ENCODE assay signal across 10 cellular contexts in the genomic region with DNA sequence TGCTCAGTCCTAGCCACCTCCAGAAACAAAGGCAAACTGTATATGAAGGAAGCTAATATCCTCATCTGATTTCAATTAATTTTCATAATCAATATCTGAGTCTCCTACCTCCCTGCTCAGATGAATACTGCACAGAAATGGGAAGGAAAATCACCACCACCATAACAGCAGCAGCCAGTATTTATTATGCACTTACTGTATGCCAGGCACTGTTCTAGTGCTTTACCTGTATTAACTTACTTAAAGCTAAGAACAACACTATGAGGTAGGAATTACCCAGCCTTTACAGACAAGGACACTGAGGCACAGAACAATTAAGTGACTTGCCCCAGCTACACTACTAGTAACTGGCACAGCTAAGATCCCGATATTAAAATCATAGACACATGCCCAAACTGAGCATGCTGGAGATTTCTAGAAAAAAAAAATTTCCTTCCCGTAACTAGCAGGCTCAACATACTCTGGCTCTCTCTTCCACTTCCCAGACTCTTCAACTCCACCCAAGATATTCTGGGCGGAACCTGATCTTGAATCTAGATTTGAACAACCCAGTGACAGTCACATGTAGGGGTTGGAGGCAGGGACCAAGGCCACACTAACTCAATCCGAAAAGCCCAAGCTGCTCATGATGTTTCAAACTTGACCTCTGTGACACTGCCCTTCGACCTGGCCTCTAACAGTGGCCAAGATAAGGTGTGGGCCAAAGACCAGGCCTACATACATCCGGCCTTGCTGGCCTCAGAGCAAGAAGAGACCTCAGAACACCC. TPM values are rescaled to one million over a fixed set of nuclear protein-coding genes. Genes with fewer than 3 reads are reported as not detected.
DNase-seq lines count a peak whose midpoint lies in the region; ATAC-seq, FAIRE-seq and TF ChIP-seq lines count a peak whose summit lies in the region.
"Had no signal": no experiment of that assay in that cellular context is flagged by ENCODE, and none has a peak within 500 bp of the region (broad histone marks: within the 10 kb centered on the region; RNA-seq: fewer than 3 reads in every experiment).

No MANE protein-coding gene starts in this region.

- H3K4me3 Mint-ChIP-seq in central memory CD8-positive, alpha-beta T cell = peak overlapping the region; percentile 82
- H3K4me3 Mint-ChIP-seq in naive B cell = peak overlapping the region in 7 of 8 donors; percentile 64 to 95 (median 74)

- H3K4me2 ChIP-seq in BLaER1 treated with 17β-estradiol and CSF1 and Interleukin-3, amounts not matched to agents 10 nM and 100 nM = peak overlapping the region; percentile 93 to 98 (median 97)
- peak overlapping the region; percentile 95 for H3K4me2 ChIP-seq in Loucy (ENCODE audit: low read depth, low read length, poor library complexity, severe bottlenecking)

- H3K27me3 ChIP-seq in BLaER1 treated with 17β-estradiol and CSF1 and Interleukin-3, amounts not matched to agents 10 nM and 100 nM = no peaks in the 10 kb centered on the region
- no peaks in the 10 kb centered on the region for H3K27me3 ChIP-seq in Loucy (ENCODE audit: insufficient read depth, low read length, poor library complexity, severe bottlenecking)

- no peak for TF ChIP-seq CTCF in Loucy (conservative IDR thresholded peaks at IDR 0.05; ENCODE audit: low read length)

- H3K9me2 ChIP-seq in Loucy (replicated peaks; ENCODE audit: low read depth, low read length) = no peaks in the 10 kb centered on the region

- H3K36me3 Mint-ChIP-seq in central memory CD8-positive, alpha-beta T cell (ENCODE audit: insufficient read depth) = peaks cover 38% of the 10 kb centered on the region
- peaks cover 17 to 24% of the 10 kb centered on the region in 2 donors for H3K36me3 Mint-ChIP-seq in naive B cell

- FAIRE-seq in GM19239 (lab: Jason Lieb, UNC) = no peak

- peaks cover 28 to 70% (median 44%) of the 10 kb centered on the region in 11 experiments for H3K36me3 ChIP-seq in BLaER1 treated with 17β-estradiol and CSF1 and Interleukin-3, amounts not matched to agents 10 nM and 100 nM
- peaks cover 22% of the 10 kb centered on the region; the same call in 1 of the 2 replicates for H3K36me3 ChIP-seq in Loucy (ENCODE audit: insufficient read depth, low read length)

- no peak for ATAC-seq in central memory CD8-positive, alpha-beta T cell (replicated peaks; ENCODE audit: extremely low read depth, poor library complexity, severe bottlenecking)
- no peak for ATAC-seq in naive B cell (ENCODE audit: low read depth in 2 of 2)
- ATAC-seq in HG03196 (IDR thresholded peaks at IDR 0.05; ENCODE audit: unreplicated experiment) = no peak

- peaks cover 25 to 77% (median 58%) of the 10 kb centered on the region in 11 experiments; a peak in 20 of 22 replicates for H4K20me1 ChIP-seq in BLaER1 treated with 17β-estradiol and CSF1 and Interleukin-3, amounts not matched to agents 10 nM and 100 nM
- peaks cover 51% of the 10 kb centered on the region for H4K20me1 ChIP-seq in Loucy (ENCODE audit: insufficient read depth, low read length, poor library complexity, severe bottlenecking)

- H3F3A ChIP-seq in Loucy (ENCODE audit: low read depth) = no peaks in the 10 kb centered on the region

- peaks cover 87% of the 10 kb centered on the region for H3K79me2 ChIP-seq in Loucy (ENCODE audit: insufficient read depth, low read length)

- H2AFZ ChIP-seq in Loucy (ENCODE audit: low read length) = no peak overlapping the region

- peak overlapping the region in 10 of 11 experiments; percentile 2 to 97 (median 38); a peak in 9 of 22 replicates for H3K9ac ChIP-seq in BLaER1 treated with 17β-estradiol and CSF1 and Interleukin-3, amounts not matched to agents 10 nM and 100 nM
- H3K9ac ChIP-seq in Loucy (ENCODE audit: low read depth, low read length, poor library complexity, severe bottlenecking) = peak overlapping the region; percentile 51

- no peak for DNase-seq in central memory CD8-positive, alpha-beta T cell (ENCODE audit: low spot score in 2 of 2)
- DNase-seq in naive B cell = no peak
- no peak for DNase-seq in GM19239 (ENCODE audit: insufficient read length, low spot score)
- DNase-seq in OCI-M2 (lab: John Stamatoyannopoulos, UW; ENCODE audit: unreplicated experiment) = no peak
- no peak for DNase-seq in cerebellum (ENCODE audit: low spot score)
- DNase-seq: NCI-H2081 treated with DMSO at 0.1 percent for 48 hours, T1000 had no signal

- H3K9me3 ChIP-seq in BLaER1 treated with 17β-estradiol and CSF1 and Interleukin-3, amounts not matched to agents 10 nM and 100 nM (replicated peaks in 1 of 11) = no peaks in the 10 kb centered on the region
- H3K9me3 ChIP-seq in Loucy (ENCODE audit: insufficient read depth, low read depth, low read length) = no peaks in the 10 kb centered on the region

- H3K4me1 Mint-ChIP-seq in central memory CD8-positive, alpha-beta T cell = peaks cover 56% of the 10 kb centered on the region
- H3K4me1 Mint-ChIP-seq in naive B cell = peaks cover 45 to 70% (median 67%) of the 10 kb centered on the region in 3 donors

- H3K27ac ChIP-seq in BLaER1 treated with 17β-estradiol and CSF1 and Interleukin-3, amounts not matched to agents 10 nM and 100 nM = peak overlapping the region in 5 of 11 experiments; percentile 3 to 43 (median 36); a peak in 5 of 22 replicates

- peak overlapping the region in 6 of 10 experiments; percentile 14 to 99 (median 92); a peak in 10 of 20 replicates for H3K4me3 ChIP-seq in BLaER1 treated with 17β-estradiol and CSF1 and Interleukin-3, amounts not matched to agents 10 nM and 100 nM
- peak overlapping the region; percentile 70 for H3K4me3 ChIP-seq in Loucy (ENCODE audit: low read length, poor library complexity, severe bottlenecking)

- no peaks in the 10 kb centered on the region for H3K27me3 Mint-ChIP-seq in central memory CD8-positive, alpha-beta T cell
- no peaks in the 10 kb centered on the region for H3K27me3 Mint-ChIP-seq in naive B cell

- H3K27ac Mint-ChIP-seq in central memory CD8-positive, alpha-beta T cell (ENCODE audit: low read depth) = peak overlapping the region; percentile 77
- peak overlapping the region in 5 of 6 donors; percentile 74 to 98 (median 88) for H3K27ac Mint-ChIP-seq in naive B cell

- H3K9me3 Mint-ChIP-seq in central memory CD8-positive, alpha-beta T cell = no peaks in the 10 kb centered on the region
- no peaks in the 10 kb centered on the region for H3K9me3 Mint-ChIP-seq in naive B cell

- H3K4me1 ChIP-seq in BLaER1 treated with 17β-estradiol and CSF1 and Interleukin-3, amounts not matched to agents 10 nM and 100 nM = peaks cover 48 to 68% (median 58%) of the 10 kb centered on the region in 10 experiments
- peaks cover 41% of the 10 kb centered on the region for H3K4me1 ChIP-seq in Loucy (ENCODE audit: insufficient read depth, low read length, poor library complexity, severe bottlenecking)

RNA-seq across cellular contexts. Expression of gene TRIM25, which starts 3.9 kb away (rescaled TPM):
- 10 to 100 TPM in 4 of 6 donors, 1 to 10 TPM in 1, under 1 TPM in 1; 0.74 to 18.5 (median 10.3) TPM for polyA plus RNA-seq in naive B cell (ENCODE audit: low read depth in 6 of 6)
- 6.3 TPM for total RNA-seq in cerebellum

RNA-seq across cellular contexts. Expression of gene COIL, which starts 50.9 kb away (rescaled TPM):
- polyA plus RNA-seq in naive B cell (ENCODE audit: low read depth in 6 of 6) = 10 to 100 TPM; 19.5 to 25.9 (median 22.5) TPM
- 16.8 TPM for total RNA-seq in cerebellum
